8 cellular contexts compared by ENCODE assay signal in the genomic region with DNA sequence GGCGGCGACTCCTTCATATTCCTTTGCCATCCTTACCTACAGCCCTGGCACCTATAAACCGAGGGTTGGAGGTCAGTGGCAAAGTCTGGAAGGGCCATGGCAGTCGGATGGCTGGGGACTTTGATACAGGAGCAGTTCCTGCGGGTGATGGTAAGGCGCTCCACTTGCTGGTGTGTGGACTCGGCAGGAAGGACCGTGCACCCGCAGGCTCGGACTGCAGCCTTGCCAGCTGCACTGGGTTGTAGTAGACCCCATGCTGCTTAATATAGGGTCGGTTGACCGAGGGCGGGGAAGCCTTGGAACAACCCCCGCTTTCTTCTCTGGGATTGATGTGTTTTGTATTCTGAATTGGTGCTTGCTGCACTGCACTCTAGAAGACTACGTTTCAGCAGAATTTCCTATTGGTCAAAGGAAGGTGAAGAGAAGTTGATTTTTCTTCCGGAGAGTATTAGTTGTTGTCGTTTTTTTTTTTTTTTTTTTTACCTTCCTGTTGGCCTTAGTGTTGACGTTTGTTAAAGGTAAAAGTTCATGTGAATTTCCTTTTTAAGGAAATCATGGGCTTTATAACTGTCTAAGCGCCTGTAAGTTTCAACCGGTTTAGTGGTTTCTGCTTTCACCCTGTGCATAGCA. TPM values are rescaled to one million over a fixed set of nuclear protein-coding genes. Genes with fewer than 3 reads are reported as not detected.
A peak's percentile ranks its signal among the peaks of the same experiment; 100 is the strongest.
DNase-seq lines count a peak whose midpoint lies in the region; ATAC-seq, FAIRE-seq and TF ChIP-seq lines count a peak whose summit lies in the region.

No MANE protein-coding gene starts in this region.

- H3K27ac ChIP-seq in CD4-positive, alpha-beta memory T cell (ENCODE audit: low read depth, low read length): peak overlapping the region; percentile 85
- H3K27ac ChIP-seq in RWPE2 (ENCODE audit: poor library complexity, severe bottlenecking): peak overlapping the region; percentile 25
- peak overlapping the region; percentile 75 for H3K27ac ChIP-seq in GM12878 (ENCODE audit: control insufficient read depth, insufficient read depth)
- no peak overlapping the region for H3K27ac ChIP-seq in iPS DF 6.9 (ENCODE audit: low read length)

- peaks cover 70% of the 10 kb centered on the region for H3K4me1 ChIP-seq in CD4-positive, alpha-beta memory T cell (ENCODE audit: insufficient read depth, low read length)
- peaks cover 4% of the 10 kb centered on the region for H3K4me1 ChIP-seq in RWPE2 (ENCODE audit: insufficient read depth, poor library complexity, severe bottlenecking)
- peaks cover 9% of the 10 kb centered on the region for H3K4me1 ChIP-seq in GM12878 (ENCODE audit: control insufficient read depth, insufficient read depth, low read length)
- H3K4me1 ChIP-seq in iPS DF 6.9 (ENCODE audit: control insufficient read depth, insufficient read depth, low read length): 0 out of 2 replicates have a peak, but pooled peaks cover 1% of the 10 kb centered on the region

- no peak for TF ChIP-seq EP300 in GM12878 (IDR thresholded peaks at IDR 0.05; ENCODE audit: borderline replicate concordance in 1 of 2, control insufficient read depth in 1 of 2, low read depth in 2 of 2, low read length in 2 of 2)

- peaks cover 0 to 2% (median 0%) of the 10 kb centered on the region in 8 donors for H3K9me3 Mint-ChIP-seq in CD4-positive, alpha-beta memory T cell

- CTCF ChIA-PET in CD4-positive, alpha-beta memory T cell (lab: Charles Lee; ENCODE audit: partially characterized antibody): interaction anchor here (1.2 kb wide), 1 partner anchor 18 kb away, joined by 4 read pairs; no protein-coding TSS in a partner anchor
- CTCF ChIA-PET in GM12878 (lab: Yijun Ruan, JAX): no interaction called here

- no peak for TF ChIP-seq CTCF in RWPE2 (IDR thresholded peaks at IDR 0.05; ENCODE audit: poor library complexity, severe bottlenecking)
- TF ChIP-seq CTCF in GM12878 (IDR thresholded peaks at IDR 0.05 in 2 of 3, conservative IDR thresholded peaks at IDR 0.05 in 1 of 3; ENCODE audit: control insufficient read depth in 2 of 3, extremely low read depth in 1 of 3, insufficient read depth in 1 of 3, low read depth in 3 of 3, low read length in 3 of 3): no peak
- TF ChIP-seq CTCF in D721Med (IDR thresholded peaks at IDR 0.05; ENCODE audit: insufficient read depth, missing control alignments): no peak

- peak in 2 of 5 donors; percentile 40 to 47 for DNase-seq in CD4-positive, alpha-beta memory T cell
- DNase-seq in RWPE2 (ENCODE audit: low spot score): no peak
- DNase-seq in GM12878 (ENCODE audit: low read depth, low spot score): no peak
- no peak for DNase-seq in iPS DF 6.9 (ENCODE audit: low read depth, low spot score)
- DNase-seq in sciatic nerve (ENCODE audit: low spot score): peak; percentile 66
- no peak for DNase-seq in D721Med (ENCODE audit: insufficient read length, low spot score)

- TF ChIP-seq POLR2A in GM12878 (IDR thresholded peaks at IDR 0.05; ENCODE audit: low read depth, low read length): no peak; the same call in 1 of the 2 replicates

- H3K79me2 ChIP-seq in GM12878 (ENCODE audit: control insufficient read depth, insufficient read depth, low read length): peaks cover 11% of the 10 kb centered on the region

- POLR2A ChIA-PET in CD4-positive, alpha-beta memory T cell (lab: Charles Lee; ENCODE audit: partially characterized antibody): interaction anchor here (1.0 to 5.3 kb wide), 11 partner anchors 9 to 351 kb away, joined by 3 to 40 read pairs (median 3); partner anchors contain the start of genes BBS7 and EXOSC9
- POLR2A ChIA-PET in GM12878 (lab: Charles Lee): no interaction called here

- no peaks in the 10 kb centered on the region for H3K27me3 ChIP-seq in CD4-positive, alpha-beta memory T cell (ENCODE audit: insufficient read depth, low read length)
- no peaks in the 10 kb centered on the region for H3K27me3 ChIP-seq in RWPE2 (ENCODE audit: insufficient read depth, poor library complexity, severe bottlenecking)
- H3K27me3 ChIP-seq in GM12878 (replicated peaks in 1 of 2; ENCODE audit: control insufficient read depth in 2 of 2, insufficient read depth in 2 of 2, low read length in 1 of 2): no peaks in the 10 kb centered on the region
- H3K27me3 ChIP-seq in iPS DF 6.9 (ENCODE audit: control insufficient read depth, insufficient read depth, low read length): no peaks in the 10 kb centered on the region

- TF ChIP-seq RAD21 in GM12878 (IDR thresholded peaks at IDR 0.05; ENCODE audit: insufficient read depth, low read depth, low read length): no peak

- no TSS peak for BruUV-seq in GM12878 (replicated peaks; lab: Mats Ljungman, UMichigan)

- H3K9ac ChIP-seq in GM12878 (ENCODE audit: control insufficient read depth, insufficient read depth, low read length): peak overlapping the region; percentile 81

- FAIRE-seq in GM12878 (lab: Jason Lieb, UNC) (no peak), D721Med (lab: Jason Lieb, UNC) (no peak)

- H3K36me3 ChIP-seq in CD4-positive, alpha-beta memory T cell (ENCODE audit: insufficient read depth, low read length): peaks cover 7% of the 10 kb centered on the region
- H3K36me3 ChIP-seq in RWPE2 (ENCODE audit: low read depth): peaks cover 11% of the 10 kb centered on the region; the same call in 1 of the 2 replicates
- H3K36me3 ChIP-seq in GM12878 (ENCODE audit: control insufficient read depth in 2 of 2, insufficient read depth in 2 of 2, low read length in 1 of 2): no peaks in the 10 kb centered on the region
- no peaks in the 10 kb centered on the region for H3K36me3 ChIP-seq in iPS DF 6.9 (ENCODE audit: control insufficient read depth, insufficient read depth, low read length)

- H4K20me1 ChIP-seq in GM12878 (ENCODE audit: control insufficient read depth, insufficient read depth): no peaks in the 10 kb centered on the region

- intact Hi-C loops in CD4-positive, alpha-beta memory T cell (cut with micrococcal nuclease): loop anchor here (1.0 to 10.0 kb wide), 7 partner anchors 22 to 579 kb away; partner anchors contain the start of genes BBS12, BBS7 and CCNA2
- intact Hi-C loops in GM12878 (cut with micrococcal nuclease; ENCODE audit: unreplicated experiment) (loop anchor here (2.0 kb wide), 1 partner anchor 22 kb away; no protein-coding TSS in a partner anchor), sciatic nerve (cut with DNase I) (no loop called here)

- H3K27ac Mint-ChIP-seq in CD4-positive, alpha-beta memory T cell: peak overlapping the region; percentile 86 to 100 (median 94)

- SMC1A ChIA-PET in GM12878 (lab: Charles Lee; ENCODE audit: uncharacterized antibody, unreplicated experiment): no interaction called here

- H3K4me3 ChIP-seq in CD4-positive, alpha-beta memory T cell (ENCODE audit: low read length in 2 of 2): peak overlapping the region; percentile 73 to 92
- H3K4me3 ChIP-seq in RWPE2 (ENCODE audit: severe bottlenecking): peak overlapping the region; percentile 78
- peak overlapping the region; percentile 91 for H3K4me3 ChIP-seq in GM12878
- peak overlapping the region; percentile 76 for H3K4me3 ChIP-seq in iPS DF 6.9 (ENCODE audit: low read length)

- peak overlapping the region; percentile 98 for H2AFZ ChIP-seq in GM12878 (ENCODE audit: control insufficient read depth, low read depth, low read length)

- WGBS in GM12878 (ENCODE audit: insufficient coverage, insufficient replicate concordance, low lambda C conversion rate, missing lambda C conversion rate): 1% methylated on average over 20 of the region's 20 CpGs
- WGBS in iPS DF 6.9 (ENCODE audit: insufficient coverage, insufficient read length): no CpG with 5 or more reads among the region's 20 CpGs

- no peaks in the 10 kb centered on the region for H3K9me3 ChIP-seq in CD4-positive, alpha-beta memory T cell (ENCODE audit: control insufficient read depth in 1 of 2, low read length in 2 of 2)
- H3K9me3 ChIP-seq in RWPE2 (ENCODE audit: severe bottlenecking) (no peaks in the 10 kb centered on the region), GM12878 (replicated peaks; ENCODE audit: control insufficient read depth, insufficient read depth, low read length) (peaks cover 5% of the 10 kb centered on the region; the same call in 1 of the 3 replicates), iPS DF 6.9 (ENCODE audit: control insufficient read depth, insufficient read depth, low read length) (no peaks in the 10 kb centered on the region)

- H3K4me1 Mint-ChIP-seq in CD4-positive, alpha-beta memory T cell: peaks cover 54 to 83% (median 66%) of the 10 kb centered on the region in 4 donors

- H3K4me2 ChIP-seq in GM12878 (ENCODE audit: control insufficient read depth, insufficient read depth): peak overlapping the region; percentile 64

- no peaks in the 10 kb centered on the region for H3K27me3 Mint-ChIP-seq in CD4-positive, alpha-beta memory T cell

- peak overlapping the region; percentile 85 to 100 (median 95) for H3K4me3 Mint-ChIP-seq in CD4-positive, alpha-beta memory T cell

- RAD21 ChIA-PET in GM12878 (lab: Charles Lee; ENCODE audit: unreplicated experiment): no interaction called here

- in situ Hi-C loops in GM12878 (cut with MboI): no loop called here

- H3K36me3 Mint-ChIP-seq in CD4-positive, alpha-beta memory T cell: peaks cover 15 to 32% of the 10 kb centered on the region in 2 donors

- peak; percentile 51 for ATAC-seq in GM19395 (IDR thresholded peaks at IDR 0.05; ENCODE audit: unreplicated experiment)
- ATAC-seq in HG03457 (IDR thresholded peaks at IDR 0.05; ENCODE audit: unreplicated experiment): peak; percentile 22
- peak; percentile 65 for ATAC-seq in RWPE2 (ENCODE audit: low read depth)
- ATAC-seq in GM12878: peak; percentile 72
- peak; percentile 61 for ATAC-seq in sciatic nerve

TF ChIP-seq in GM12878, 131 proteins besides CTCF, POLR2A, EP300 and RAD21 (continues in another document):
- TF ChIP-seq GATAD2B (conservative IDR thresholded peaks at IDR 0.05; ENCODE audit: low read depth) (no peak), ZNF384 (IDR thresholded peaks at IDR 0.05; ENCODE audit: borderline replicate concordance, low read depth, low read length) (peak; percentile 71)

RNA-seq across cellular contexts. Expression of gene BLTP1, which starts 0.7 kb away (rescaled TPM):
- total RNA-seq in CD4-positive, alpha-beta memory T cell: 10 to 100 TPM; 83.9 to 87.5 TPM
- 10 to 100 TPM in 1 of 2 donors, 1 to 10 TPM in 1; 3.5 to 12.4 TPM for polyA plus RNA-seq in CD4-positive, alpha-beta memory T cell
- total RNA-seq in GM12878 (2013; cell fraction: nucleolus; rRNA removed): 404 and 410 TPM in 2 replicates
- total RNA-seq in GM12878 (2014; rRNA removed) (22.4 and 26.4 TPM in 2 replicates), GM12878 (2014; rRNA removed; fragmentation: Illumina TruSeq; extraction: Trizol) (29.0 and 33.3 TPM in 2 replicates), GM12878 (2021) (17.3 and 18.8 TPM in 2 replicates), sciatic nerve (134 TPM)
- polyA plus RNA-seq in GM12878 (2011; ENCODE audit: low read depth): 12.7 TPM
- polyA plus RNA-seq in GM12878 (2011; rRNA removed) (38.1 and 52.1 TPM in 2 replicates), GM12878 (2014; fragmentation: Illumina TruSeq; extraction: Trizol) (20.8 and 29.3 TPM in 2 replicates), GM12878 (2014; fragmentation: Nextera tagmentation; extraction: Ambion mirVana) (1 to 10 TPM; 3.4 to 4.5 TPM), GM12878 (2014; rRNA removed) (13.7 and 13.8 TPM in 2 replicates), GM12878 (2016; fragmentation: Nextera tagmentation; extraction: Ambion mirVana) (1 to 10 TPM; 4.9 to 5.2 TPM)
- 14.4 and 14.8 TPM in 2 replicates for polyA plus RNA-seq in GM12878 (2011; cell fraction: cytosol; rRNA removed)
- 57.7 and 81.2 TPM in 2 replicates for polyA plus RNA-seq in GM12878 (2011; cell fraction: nucleus; rRNA removed)
- 14.4 and 17.0 TPM in 2 replicates for polyA plus RNA-seq in GM12878 (2012)
- 114 and 144 TPM in 2 replicates for polyA minus RNA-seq in GM12878 (2011; rRNA and poly(A)+ RNA removed)
- polyA minus RNA-seq in GM12878 (2011; cell fraction: cytosol; rRNA and poly(A)+ RNA removed): 29.1 and 32.0 TPM in 2 replicates
- 171 and 193 TPM in 2 replicates for polyA minus RNA-seq in GM12878 (2011; cell fraction: nucleus; rRNA and poly(A)+ RNA removed)

Comparison
In these comparisons a context has a peak if more than half of its experiments do, and no peak if none do; other contexts are left out.
1. ATAC-seq: peak in every context shown above with its lines; median percentile 72 in GM12878; 65 in RWPE2; 61 in sciatic nerve; 51 in GM19395; 22 in HG03457.